ENCODE assay signal across 29 cellular contexts in the genomic region with DNA sequence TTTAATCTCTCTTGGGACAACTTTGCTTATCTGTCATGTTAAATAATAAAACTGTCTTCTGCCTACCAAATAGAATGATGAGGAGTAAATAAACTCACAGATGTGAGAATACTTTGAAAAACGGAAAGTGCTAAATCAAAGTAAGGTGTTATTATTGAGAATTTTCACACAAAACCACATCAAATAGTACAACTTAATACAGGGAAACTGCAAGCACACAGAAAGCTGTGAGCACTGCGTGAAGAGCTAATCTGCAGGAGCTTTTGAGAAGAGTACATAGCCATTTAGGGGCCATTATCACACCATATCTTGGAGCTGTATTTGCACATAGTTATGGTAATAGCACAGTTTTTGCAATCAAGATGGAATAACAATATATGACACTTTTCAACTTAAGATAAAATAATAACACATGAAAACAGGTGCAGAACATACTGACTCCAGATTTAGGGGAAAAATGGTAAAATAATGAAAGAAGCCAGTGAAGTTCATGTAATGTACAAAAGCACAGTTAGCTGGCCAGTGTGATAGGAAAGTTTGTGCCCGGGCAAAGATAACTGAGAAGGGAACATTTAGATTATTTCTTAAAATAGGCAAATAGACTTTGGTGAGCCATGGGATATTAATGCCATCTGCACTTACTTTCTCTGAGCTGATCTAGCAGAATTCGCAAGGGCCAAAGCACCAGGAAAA.
"Had no signal": no experiment of that assay in that cellular context is flagged by ENCODE, and none has a peak within 500 bp of the region (broad histone marks: within the 10 kb centered on the region; RNA-seq: fewer than 3 reads in every experiment).

No MANE protein-coding gene starts in this region.

- H3K36me3 Mint-ChIP-seq: activated naive CD4-positive, alpha-beta T cell treated with anti-CD3 and anti-CD28 coated beads, Interleukin-2, amount 10 ng/mL, durations not matched to agents 7 days and 5 days; activated naive CD8-positive, alpha-beta T cell treated with anti-CD3 and anti-CD28 coated beads for 36 hours had no signal

- H3K4me1 ChIP-seq: breast epithelium, SJSA1 had no signal

- H3K27ac Mint-ChIP-seq: activated CD4-positive, alpha-beta memory T cell treated with anti-CD3 and anti-CD28 coated beads, Interleukin-2, amount 10 ng/mL, durations not matched to agents 7 days and 5 days; activated naive CD4-positive, alpha-beta T cell treated with anti-CD3 and anti-CD28 coated beads, Interleukin-2, amount 10 ng/mL, durations not matched to agents 7 days and 5 days; activated naive CD8-positive, alpha-beta T cell treated with anti-CD3 and anti-CD28 coated beads for 36 hours; activated T-helper 17 cell treated with anti-CD3 and anti-CD28 coated beads, Interleukin-2, amount 50 U/mL, for 72 hours had no signal

- H3K27me3 ChIP-seq: breast epithelium, SJSA1 had no signal

- H3K4me3 ChIP-seq: breast epithelium, coronary artery, SJSA1 had no signal

- H3K4me3 Mint-ChIP-seq: activated CD4-positive, alpha-beta memory T cell treated with anti-CD3 and anti-CD28 coated beads, Interleukin-2, amount 10 ng/mL, durations not matched to agents 7 days and 5 days; activated naive CD4-positive, alpha-beta T cell treated with anti-CD3 and anti-CD28 coated beads, Interleukin-2, amount 10 ng/mL, durations not matched to agents 7 days and 5 days; activated naive CD8-positive, alpha-beta T cell treated with anti-CD3 and anti-CD28 coated beads for 36 hours; activated T-helper 17 cell treated with anti-CD3 and anti-CD28 coated beads, Interleukin-2, amount 50 U/mL, for 72 hours had no signal

- H3K27ac ChIP-seq: breast epithelium, coronary artery, SJSA1 had no signal

- H3K9me3 ChIP-seq: breast epithelium, SJSA1 had no signal

- ATAC-seq: activated T-helper 17 cell treated with anti-CD3 and anti-CD28 coated beads, Interleukin-2, amount 50 U/mL, for 72 hours; Panc1 had no signal

- H3K4me1 Mint-ChIP-seq: activated CD4-positive, alpha-beta memory T cell treated with anti-CD3 and anti-CD28 coated beads, Interleukin-2, amount 10 ng/mL, durations not matched to agents 7 days and 5 days; activated T-helper 17 cell treated with anti-CD3 and anti-CD28 coated beads, Interleukin-2, amount 50 U/mL, for 72 hours had no signal

- H3K9me3 Mint-ChIP-seq: activated CD4-positive, alpha-beta memory T cell treated with anti-CD3 and anti-CD28 coated beads, Interleukin-2, amount 10 ng/mL, durations not matched to agents 7 days and 5 days; activated naive CD8-positive, alpha-beta T cell treated with anti-CD3 and anti-CD28 coated beads for 36 hours; activated T-helper 17 cell treated with anti-CD3 and anti-CD28 coated beads, Interleukin-2, amount 50 U/mL, for 72 hours had no signal

- H3K36me3 ChIP-seq: breast epithelium, SJSA1 had no signal

- H3K27me3 Mint-ChIP-seq: activated CD4-positive, alpha-beta memory T cell treated with anti-CD3 and anti-CD28 coated beads, Interleukin-2, amount 10 ng/mL, durations not matched to agents 7 days and 5 days; activated naive CD8-positive, alpha-beta T cell treated with anti-CD3 and anti-CD28 coated beads for 36 hours; activated T-helper 17 cell treated with anti-CD3 and anti-CD28 coated beads, Interleukin-2, amount 50 U/mL, for 72 hours had no signal

- DNase-seq: activated CD4-positive, alpha-beta memory T cell treated with anti-CD3 and anti-CD28 coated beads, Interleukin-2, amount 10 ng/mL, durations not matched to agents 7 days and 5 days; activated CD4-positive, alpha-beta T cell treated with anti-CD3 and anti-CD28 coated beads, Interleukin-2, amount 50 U/mL, for 1 hour; activated CD4-positive, CD25-positive, alpha-beta regulatory T cell; activated gamma-delta T cell; activated naive CD4-positive, alpha-beta T cell treated with anti-CD3 and anti-CD28 coated beads, Interleukin-2, amount 10 ng/mL, durations not matched to agents 7 days and 5 days; activated naive CD8-positive, alpha-beta T cell treated with anti-CD3 and anti-CD28 coated beads for 36 hours; activated T-cell treated with anti-CD3 and anti-CD28 coated beads for 4 hours; activated T-cell treated with anti-CD3 and anti-CD28 coated beads, Interleukin-2, amount 50 U/mL, for 48 hours; anterior cingulate cortex; central memory CD4-positive, alpha-beta T cell; Karpas-422; MM.1S; NCI-H1105 treated with DMSO at 0.1 percent for 48 hours; NCI-H2029; NCI-H2107; NCI-H2171 treated with DMSO at 0.1 percent for 48 hours; NCI-H226; NCI-H526; NCI-H774; NK-92 treated with Interleukin-12 subunit alpha and Interleukin-12 subunit beta, amount 100 ng/mL, for 24 hours; OCI-M1; RPMI8226; SHP77; T1000 had no signal
